Comparison of ENCODE assay signal across 23 cellular contexts in the genomic region with DNA sequence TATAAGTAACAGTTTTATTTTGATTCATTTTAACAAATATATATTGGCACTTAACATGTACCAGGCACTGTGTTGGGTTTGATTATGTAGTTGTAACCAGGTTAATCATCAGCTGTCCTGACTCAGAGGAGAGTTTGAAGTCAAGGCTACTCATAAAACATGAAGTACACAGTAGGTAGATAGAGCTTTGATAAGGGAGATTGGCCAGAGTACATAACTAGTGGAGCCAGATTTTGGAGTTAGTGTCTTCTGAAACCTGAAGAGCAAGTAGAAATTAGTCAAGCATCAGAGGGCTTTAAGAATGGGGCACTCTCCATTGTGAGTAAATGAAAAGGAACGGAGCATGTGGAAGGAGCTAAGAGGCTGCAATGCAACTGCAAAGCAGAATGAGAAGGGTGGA.
A peak's percentile ranks its signal among the peaks of the same experiment; 100 is the strongest.
DNase-seq lines count a peak whose midpoint lies in the region; ATAC-seq, FAIRE-seq and TF ChIP-seq lines count a peak whose summit lies in the region.
"Had no signal": no experiment of that assay in that cellular context is flagged by ENCODE, and none has a peak within 500 bp of the region (broad histone marks: within the 10 kb centered on the region; RNA-seq: fewer than 3 reads in every experiment).

No MANE protein-coding gene starts in this region.

- H3K9me3 ChIP-seq in colonic mucosa (no peaks in the 10 kb centered on the region), small intestine (ENCODE audit: control insufficient read depth, low read depth) (no peaks in the 10 kb centered on the region)
- H3K9me3 ChIP-seq: MG63, SJSA1 had no signal

- DNase-seq in colonic mucosa (no peak), left kidney (ENCODE audit: low read depth, low spot score) (peak; percentile 36), small intestine (peak; percentile 65), putamen (ENCODE audit: low spot score) (no peak), RPMI8226 (no peak), NCI-H2107 treated with DMSO at 0.1 percent for 48 hours (lab: John Stamatoyannopoulos, UW; ENCODE audit: unreplicated experiment) (no peak)
- DNase-seq in activated CD8-positive, alpha-beta T cell treated with anti-CD3 and anti-CD28 coated beads for 36 hours: no peak
- DNase-seq: CD4-positive, alpha-beta T cell; COR-L47; DMS 273 treated with DMSO at 0.1 percent for 48 hours; GF-D8; Kasumi-1; MG63; NCI-H1048; NCI-H1436 treated with DMSO at 0.1 percent for 48 hours; NCI-H2029; NCI-H524; NCI-H82 had no signal

- CTCF ChIA-PET in activated CD8-positive, alpha-beta T cell treated with anti-CD3 and anti-CD28 coated beads for 36 hours (lab: Charles Lee): no interaction called here

- no peaks in the 10 kb centered on the region for H3K4me1 ChIP-seq in colonic mucosa
- H3K4me1 ChIP-seq in small intestine (ENCODE audit: control insufficient read depth in 2 of 2, insufficient read depth in 1 of 2, low read depth in 1 of 2, low read length in 1 of 2): no peaks in the 10 kb centered on the region

- 81 to 92% (median 86%) methylated on average over 1 of the region's 1 CpG for WGBS in small intestine, 3 donors

- no peak overlapping the region for H3K4me3 ChIP-seq in colonic mucosa
- H3K4me3 ChIP-seq in small intestine (ENCODE audit: low read depth in 1 of 2, low read length in 2 of 2): no peak overlapping the region
- H3K4me3 ChIP-seq: MG63, SJSA1 had no signal

- TF ChIP-seq CTCF in colonic mucosa (IDR thresholded peaks at IDR 0.05): no peak
- TF ChIP-seq CTCF in activated CD8-positive, alpha-beta T cell treated with anti-CD3 and anti-CD28 coated beads for 36 hours (IDR thresholded peaks at IDR 0.05): no peak

- intact Hi-C loops in colonic mucosa (cut with DNase I): no loop called here
- intact Hi-C loops in activated CD8-positive, alpha-beta T cell treated with anti-CD3 and anti-CD28 coated beads for 36 hours (cut with micrococcal nuclease): no loop called here

- no peaks in the 10 kb centered on the region for H3K9me3 Mint-ChIP-seq in activated CD8-positive, alpha-beta T cell treated with anti-CD3 and anti-CD28 coated beads for 36 hours
- H3K9me3 Mint-ChIP-seq: CD4-positive, alpha-beta T cell had no signal

- POLR2A ChIA-PET in activated CD8-positive, alpha-beta T cell treated with anti-CD3 and anti-CD28 coated beads for 36 hours (lab: Charles Lee): no interaction called here

- FAIRE-seq in G401.6 (lab: Jason Lieb, UNC): peak; percentile 31
- FAIRE-seq in small intestine (lab: Jason Lieb, UNC): no peak
- FAIRE-seq: H54, RCC 7860 had no signal

- no peak for ATAC-seq in activated CD8-positive, alpha-beta T cell treated with anti-CD3 and anti-CD28 coated beads for 36 hours
- ATAC-seq: Right ventricle myocardium inferior had no signal

- H3K27ac ChIP-seq in colonic mucosa: peak overlapping the region; percentile 15
- H3K27ac ChIP-seq in small intestine (ENCODE audit: low read depth in 1 of 2, low read length in 1 of 2): no peak overlapping the region
- H3K27ac ChIP-seq: SJSA1 had no signal

- H3K36me3 Mint-ChIP-seq in activated CD8-positive, alpha-beta T cell treated with anti-CD3 and anti-CD28 coated beads for 36 hours (ENCODE audit: low read depth): no peaks in the 10 kb centered on the region

- H3K4me1 Mint-ChIP-seq in activated CD8-positive, alpha-beta T cell treated with anti-CD3 and anti-CD28 coated beads for 36 hours (ENCODE audit: low read depth): peaks cover 6% of the 10 kb centered on the region

- H3K27me3 ChIP-seq in colonic mucosa (no peaks in the 10 kb centered on the region), small intestine (ENCODE audit: control insufficient read depth in 2 of 2, insufficient read depth in 2 of 2, low read length in 2 of 2) (no peaks in the 10 kb centered on the region)
- H3K27me3 ChIP-seq: MG63, SJSA1 had no signal

- H3K27ac Mint-ChIP-seq in activated CD8-positive, alpha-beta T cell treated with anti-CD3 and anti-CD28 coated beads for 36 hours: no peak overlapping the region
- H3K27ac Mint-ChIP-seq: CD4-positive, alpha-beta T cell had no signal

- H3K36me3 ChIP-seq in colonic mucosa (no peaks in the 10 kb centered on the region), small intestine (ENCODE audit: control insufficient read depth in 2 of 2, insufficient read depth in 2 of 2, low read length in 2 of 2) (no peaks in the 10 kb centered on the region)
- H3K36me3 ChIP-seq: MG63, SJSA1 had no signal

- peaks cover 3% of the 10 kb centered on the region for H3K27me3 Mint-ChIP-seq in activated CD8-positive, alpha-beta T cell treated with anti-CD3 and anti-CD28 coated beads for 36 hours

- H3K4me3 Mint-ChIP-seq in activated CD8-positive, alpha-beta T cell treated with anti-CD3 and anti-CD28 coated beads for 36 hours: no peak overlapping the region
- H3K4me3 Mint-ChIP-seq: CD4-positive, alpha-beta T cell had no signal

- H3K9ac ChIP-seq in colonic mucosa (ENCODE audit: low read depth in 2 of 2, low read length in 2 of 2): no peak overlapping the region

Comparison
In these comparisons a context has a peak if more than half of its experiments do, and no peak if none do; other contexts are left out.
1. DNase-seq: peak in left kidney (single experiment) and small intestine (single experiment); none in colonic mucosa (single experiment), putamen (single experiment), RPMI8226 (single experiment), NCI-H2107 treated with DMSO at 0.1 percent for 48 hours (single experiment) and activated CD8-positive, alpha-beta T cell treated with anti-CD3 and anti-CD28 coated beads for 36 hours (single experiment).